Comparison of ENCODE assay signal across 23 cellular contexts in the genomic region with DNA sequence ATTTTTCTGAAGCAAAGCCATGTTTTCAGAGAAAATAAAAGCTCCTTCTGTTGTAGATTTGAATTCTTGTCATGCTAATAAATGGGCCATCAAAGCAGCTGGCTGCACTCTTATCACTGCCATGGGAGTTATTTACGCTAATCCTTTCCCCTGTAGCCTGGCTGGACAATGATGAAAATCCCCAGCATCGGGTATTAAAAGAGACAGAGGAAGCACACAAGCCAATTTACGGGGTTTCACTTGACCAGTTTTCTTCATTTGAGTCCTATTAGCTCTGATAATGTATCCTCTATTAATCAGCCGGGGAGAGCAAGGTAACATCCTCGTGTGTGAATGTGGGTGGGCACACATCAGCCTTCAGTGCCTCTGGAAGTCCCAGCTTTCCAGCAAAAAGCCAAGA.
"Had no signal": no experiment of that assay in that cellular context is flagged by ENCODE, and none has a peak within 500 bp of the region (broad histone marks: within the 10 kb centered on the region; RNA-seq: fewer than 3 reads in every experiment).

No MANE protein-coding gene starts in this region.

- H3K27me3 Mint-ChIP-seq: memory B cell; natural killer cell treated with Interleukin-12 subunit alpha and Interleukin-12 subunit beta and Interleukin-15 and Interleukin-18, amount 100 ng/mL, for 72 hours had no signal

- H3K4me1 Mint-ChIP-seq: immature natural killer cell; memory B cell; stimulated activated effector memory CD8-positive, alpha-beta T cell treated with anti-CD3 and anti-CD28 coated beads, Interleukin-12 subunit alpha, Interleukin-12 subunit beta, amount 100 ng/mL, for 72 hours had no signal

- DNase-seq: effector memory CD4-positive, alpha-beta T cell; gastrocnemius medialis; heart right ventricle; immature natural killer cell; left ventricle myocardium inferior; lower lobe of right lung; midbrain; right lobe of liver; stimulated activated CD4-positive, alpha-beta T cell treated with anti-CD3 and anti-CD28 coated beads, Interleukin-4, amount 100 ng/mL, for 1 hour; stimulated activated CD8-positive, alpha-beta memory T cell treated with anti-CD3 and anti-CD28 coated beads, Interleukin-4, amount 100 ng/mL, for 48 hours; stimulated activated naive CD8-positive, alpha-beta T cell treated with anti-CD3 and anti-CD28 coated beads, Interleukin-15, Interleukin-2, amounts not matched to agents 100 U/mL and 50 U/mL, for 24 hours; upper lobe of left lung had no signal

- H3K9me3 ChIP-seq: gastrocnemius medialis, left ventricle myocardium inferior, lower lobe of right lung, prostate gland, right lobe of liver, suprapubic skin, thyroid gland, upper lobe of left lung, vagina had no signal

- H3K4me3 ChIP-seq: gastrocnemius medialis, heart right ventricle, left ventricle myocardium inferior, lower lobe of right lung, prostate gland, right lobe of liver, suprapubic skin, thyroid gland, upper lobe of left lung, vagina had no signal

- H3K79me2 ChIP-seq: parathyroid adenoma had no signal

- H3K9ac ChIP-seq: parathyroid adenoma had no signal

- FAIRE-seq: endometrium, keratinocyte had no signal

- H3K4me1 ChIP-seq: gastrocnemius medialis, heart right ventricle, left ventricle myocardium inferior, lower lobe of right lung, parathyroid adenoma, prostate gland, right lobe of liver, suprapubic skin, upper lobe of left lung, vagina had no signal

- ATAC-seq: esophagus mucosa; gastrocnemius medialis; heart right ventricle; lower lobe of right lung; natural killer cell treated with Interleukin-12 subunit alpha and Interleukin-12 subunit beta and Interleukin-15 and Interleukin-18, amount 100 ng/mL, for 72 hours; right lobe of liver; stimulated activated effector memory CD8-positive, alpha-beta T cell treated with anti-CD3 and anti-CD28 coated beads, Interleukin-12 subunit alpha, Interleukin-12 subunit beta, amount 100 ng/mL, for 72 hours; stimulated activated naive CD8-positive, alpha-beta T cell treated with anti-CD3 and anti-CD28 coated beads, Interleukin-15, Interleukin-2, amounts not matched to agents 100 U/mL and 50 U/mL, for 24 hours had no signal

- H3K27ac ChIP-seq: gastrocnemius medialis, heart right ventricle, left ventricle myocardium inferior, lower lobe of right lung, parathyroid adenoma, prostate gland, right lobe of liver, suprapubic skin, thyroid gland, upper lobe of left lung, vagina had no signal

- H3K4me3 Mint-ChIP-seq: immature natural killer cell; memory B cell; natural killer cell treated with Interleukin-12 subunit alpha and Interleukin-12 subunit beta and Interleukin-15 and Interleukin-18, amount 100 ng/mL, for 72 hours; stimulated activated effector memory CD8-positive, alpha-beta T cell treated with anti-CD3 and anti-CD28 coated beads, Interleukin-12 subunit alpha, Interleukin-12 subunit beta, amount 100 ng/mL, for 72 hours had no signal

- H2AFZ ChIP-seq: parathyroid adenoma had no signal

- H3K36me3 ChIP-seq: gastrocnemius medialis, heart right ventricle, left ventricle myocardium inferior, lower lobe of right lung, prostate gland, right lobe of liver, suprapubic skin, thyroid gland, upper lobe of left lung, vagina had no signal

- H3K27me3 ChIP-seq: gastrocnemius medialis, heart right ventricle, right lobe of liver, suprapubic skin, thyroid gland, upper lobe of left lung, vagina had no signal

- H3K27ac Mint-ChIP-seq: immature natural killer cell; memory B cell; natural killer cell treated with Interleukin-12 subunit alpha and Interleukin-12 subunit beta and Interleukin-15 and Interleukin-18, amount 100 ng/mL, for 72 hours; stimulated activated effector memory CD8-positive, alpha-beta T cell treated with anti-CD3 and anti-CD28 coated beads, Interleukin-12 subunit alpha, Interleukin-12 subunit beta, amount 100 ng/mL, for 72 hours had no signal

- H3K36me3 Mint-ChIP-seq: immature natural killer cell; memory B cell; stimulated activated effector memory CD8-positive, alpha-beta T cell treated with anti-CD3 and anti-CD28 coated beads, Interleukin-12 subunit alpha, Interleukin-12 subunit beta, amount 100 ng/mL, for 72 hours had no signal
